8 cellular contexts compared by ENCODE assay signal in genomic region chr17:65556014-65556909, GRCh38. TPM values are rescaled to one million over a fixed set of nuclear protein-coding genes. Genes with fewer than 3 reads are reported as not detected.
DNase-seq lines count a peak whose midpoint lies in the region; ATAC-seq and TF ChIP-seq lines count a peak whose summit lies in the region.

No MANE protein-coding gene starts in this region.

- TF ChIP-seq CTCF in transverse colon (IDR thresholded peaks at IDR 0.05) = peak; percentile 81 to 95 (median 90)

- intact Hi-C loops in Right ventricle myocardium superior (cut with DNase I) (loop anchor here (2.0 kb wide), 1 partner anchor 99 kb away; no protein-coding TSS in a partner anchor), transverse colon (cut with DNase I; ENCODE audit: low total_unique reads) (no loop called here)

- WGBS in transverse colon (ENCODE audit: low coverage in 1 of 2), 2 donors = 32 to 50% methylated on average over 3 to 13 of the region's 17 CpGs

- no peaks in the 10 kb centered on the region for H3K36me3 ChIP-seq in transverse colon

- peak overlapping the region in 3 of 4 donors; percentile 1 to 92 (median 10) for H3K4me3 ChIP-seq in transverse colon

- H3K27me3 ChIP-seq in transverse colon = no peaks in the 10 kb centered on the region

- H3K4me1 ChIP-seq in transverse colon = peaks cover 4 to 45% (median 22%) of the 10 kb centered on the region in 4 donors

- no peak for TF ChIP-seq EP300 in transverse colon (IDR thresholded peaks at IDR 0.05; ENCODE audit: low read depth)

- in situ Hi-C loops in transverse colon (cut with MboI; ENCODE audit: low pct_ligation_motif_present in 1 of 4, low pct_unique_long_range_greater_than_20kb in 1 of 4, low sequenced_read_pairs in 3 of 4) = loop anchor here (10.0 to 25.0 kb wide), 6 partner anchors 141 to 606 kb away; no protein-coding TSS in a partner anchor

- no peak for TF ChIP-seq POLR2A in transverse colon (IDR thresholded peaks at IDR 0.05)

- H3K9me3 ChIP-seq in transverse colon = no peaks in the 10 kb centered on the region

- ATAC-seq in HG03354 (IDR thresholded peaks at IDR 0.05; ENCODE audit: poor library complexity, severe bottlenecking, unreplicated experiment) = peak; percentile 52
- peak; percentile 25 for ATAC-seq in Right ventricle myocardium superior (ENCODE audit: poor library complexity)
- no peak for ATAC-seq in HG02798 (IDR thresholded peaks at IDR 0.05; ENCODE audit: poor library complexity, unreplicated experiment)

- H3K27ac ChIP-seq in transverse colon = no peak overlapping the region

- DNase-seq in EH (ENCODE audit: low read depth) (peak; percentile 59), RKO (ENCODE audit: low spot score) (peak; percentile 40), Right ventricle myocardium superior (peak; percentile 85), pons (ENCODE audit: low spot score) (peak; percentile 75), transverse colon (peak; percentile 94)
- peak; percentile 83 to 96 (median 93) for DNase-seq in activated naive CD4-positive, alpha-beta T cell (lab: John Stamatoyannopoulos, UW)

RNA-seq across cellular contexts. Expression of gene AXIN2, which starts 5.2 kb away (rescaled TPM):
- total RNA-seq in Right ventricle myocardium superior = 20.7 TPM
- 10 to 100 TPM; 17.6 to 87.6 (median 23.8) TPM for total RNA-seq in transverse colon

Comparison
In these comparisons a context has a peak if more than half of its experiments do, and no peak if none do; other contexts are left out.
1. DNase-seq: peak in every context shown above with its lines; median percentile 94 in transverse colon; 93 in activated naive CD4-positive, alpha-beta T cell; 85 in Right ventricle myocardium superior; 75 in pons; 59 in EH; 40 in RKO.